ENCODE assay signal across 8 cellular contexts in the genomic region with DNA sequence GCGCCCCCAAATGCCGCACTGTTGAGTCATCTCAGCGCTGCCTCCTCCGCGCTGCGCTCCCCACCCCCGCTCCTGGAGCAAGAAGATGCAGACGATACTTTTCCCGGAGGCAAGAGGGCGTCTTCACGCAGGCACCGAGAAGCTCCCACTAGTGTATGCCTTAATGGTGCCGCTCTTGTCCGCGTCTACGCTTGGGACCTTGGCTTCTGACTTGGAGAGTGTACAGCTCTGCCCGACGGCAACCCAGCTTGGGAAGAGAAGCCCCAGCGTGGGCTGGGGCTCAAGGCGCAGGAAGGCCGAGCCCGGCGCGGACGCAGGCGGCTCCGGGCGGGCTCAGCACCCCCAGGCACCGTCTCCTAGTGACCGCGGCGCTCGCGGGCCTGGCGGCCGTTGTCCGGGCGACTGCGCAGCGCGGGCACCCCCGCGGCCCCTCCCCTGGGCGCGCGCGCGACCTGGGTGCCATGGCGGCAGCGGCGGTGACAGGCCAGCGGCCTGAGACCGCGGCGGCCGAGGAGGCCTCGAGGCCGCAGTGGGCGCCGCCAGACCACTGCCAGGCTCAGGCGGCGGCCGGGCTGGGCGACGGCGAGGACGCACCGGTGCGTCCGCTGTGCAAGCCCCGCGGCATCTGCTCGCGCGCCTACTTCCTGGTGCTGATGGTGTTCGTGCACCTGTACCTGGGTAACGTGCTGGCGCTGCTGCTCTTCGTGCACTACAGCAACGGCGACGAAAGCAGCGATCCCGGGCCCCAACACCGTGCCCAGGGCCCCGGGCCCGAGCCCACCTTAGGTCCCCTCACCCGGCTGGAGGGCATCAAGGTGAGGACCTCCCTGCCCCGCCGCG. TPM values are rescaled to one million over a fixed set of nuclear protein-coding genes. Genes with fewer than 3 reads are reported as not detected.
DNase-seq lines count a peak whose midpoint lies in the region; TF ChIP-seq lines count a peak whose summit lies in the region.

A gene with protein sequence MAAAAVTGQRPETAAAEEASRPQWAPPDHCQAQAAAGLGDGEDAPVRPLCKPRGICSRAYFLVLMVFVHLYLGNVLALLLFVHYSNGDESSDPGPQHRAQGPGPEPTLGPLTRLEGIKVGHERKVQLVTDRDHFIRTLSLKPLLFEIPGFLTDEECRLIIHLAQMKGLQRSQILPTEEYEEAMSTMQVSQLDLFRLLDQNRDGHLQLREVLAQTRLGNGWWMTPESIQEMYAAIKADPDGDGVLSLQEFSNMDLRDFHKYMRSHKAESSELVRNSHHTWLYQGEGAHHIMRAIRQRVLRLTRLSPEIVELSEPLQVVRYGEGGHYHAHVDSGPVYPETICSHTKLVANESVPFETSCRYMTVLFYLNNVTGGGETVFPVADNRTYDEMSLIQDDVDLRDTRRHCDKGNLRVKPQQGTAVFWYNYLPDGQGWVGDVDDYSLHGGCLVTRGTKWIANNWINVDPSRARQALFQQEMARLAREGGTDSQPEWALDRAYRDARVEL (plus strand): TSS at position 446 of the 840 bp plus-strand sequence. CDS start 16 bp downstream, at position 462.

- H3K27me3 Mint-ChIP-seq in stimulated activated naive CD8-positive, alpha-beta T cell treated with anti-CD3 and anti-CD28 coated beads, Interleukin-15, Interleukin-2, amounts not matched to agents 100 ng/mL and 50 ng/mL, for 24 hours: no peaks in the 10 kb centered on the region

- TF ChIP-seq EP300 in neural cell (conservative IDR thresholded peaks at IDR 0.05; ENCODE audit: poor library complexity, severe bottlenecking): peak; percentile 60

- peak; percentile 52 for TF ChIP-seq POLR2A in GM19193 (IDR thresholded peaks at IDR 0.05; ENCODE audit: extremely low read depth, insufficient read depth, insufficient read length)

- H3K36me3 Mint-ChIP-seq in stimulated activated naive CD8-positive, alpha-beta T cell treated with anti-CD3 and anti-CD28 coated beads, Interleukin-15, Interleukin-2, amounts not matched to agents 100 ng/mL and 50 ng/mL, for 24 hours (ENCODE audit: low read depth): peaks cover 11% of the 10 kb centered on the region

- peak; percentile 62 for TF ChIP-seq CTCF in BJ (IDR thresholded peaks at IDR 0.05; ENCODE audit: insufficient read depth, low read depth, low read length)
- TF ChIP-seq CTCF in HL-60 (IDR thresholded peaks at IDR 0.05; ENCODE audit: insufficient read depth, low read length): no peak
- peak; percentile 51 for TF ChIP-seq CTCF in fibroblast of pulmonary artery (IDR thresholded peaks at IDR 0.05; ENCODE audit: low read length, missing control alignments)
- peak; percentile 75 for TF ChIP-seq CTCF in neural cell (IDR thresholded peaks at IDR 0.05; ENCODE audit: poor library complexity, severe bottlenecking)

- peak; percentile 75 for DNase-seq in BJ (ENCODE audit: low read depth)
- DNase-seq in HL-60 (ENCODE audit: low read depth in 1 of 2, low spot score in 1 of 2): peak; percentile 77 to 81
- DNase-seq in RPMI8226: peak; percentile 85
- peak; percentile 60 for DNase-seq in activated effector memory CD4-positive, alpha-beta T cell treated with Interleukin-2 at 50 U/mL for 16 hours
- peak; percentile 95 for DNase-seq in fibroblast of pulmonary artery (ENCODE audit: low read depth)

- H3F3A ChIP-seq in neural cell (ENCODE audit: insufficient read depth, low read length, poor library complexity, severe bottlenecking): peaks cover 6% of the 10 kb centered on the region

- peak within 1 kb of the TSS; percentile 91 for H3K27ac Mint-ChIP-seq in stimulated activated naive CD8-positive, alpha-beta T cell treated with anti-CD3 and anti-CD28 coated beads, Interleukin-15, Interleukin-2, amounts not matched to agents 100 ng/mL and 50 ng/mL, for 24 hours

- no peaks in the 10 kb centered on the region for H3K9me3 Mint-ChIP-seq in stimulated activated naive CD8-positive, alpha-beta T cell treated with anti-CD3 and anti-CD28 coated beads, Interleukin-15, Interleukin-2, amounts not matched to agents 100 ng/mL and 50 ng/mL, for 24 hours

- H3K4me3 Mint-ChIP-seq in stimulated activated naive CD8-positive, alpha-beta T cell treated with anti-CD3 and anti-CD28 coated beads, Interleukin-15, Interleukin-2, amounts not matched to agents 100 ng/mL and 50 ng/mL, for 24 hours: peak within 1 kb of the TSS; percentile 90

- H3K9me3 ChIP-seq in neural cell (ENCODE audit: low read length): no peaks in the 10 kb centered on the region

- peaks cover 6% of the 10 kb centered on the region for H3K36me3 ChIP-seq in BJ (ENCODE audit: control insufficient read depth, insufficient read depth, low read length)
- H3K36me3 ChIP-seq in neural cell (ENCODE audit: insufficient read depth, low read length): no peaks in the 10 kb centered on the region

- no peaks in the 10 kb centered on the region for H3K9me2 ChIP-seq in neural cell (ENCODE audit: insufficient read depth, low read length)

- TF ChIP-seq RAD21 in neural cell (conservative IDR thresholded peaks at IDR 0.05): peak; percentile 57

- H3K79me2 ChIP-seq in neural cell (replicated peaks; ENCODE audit: insufficient read depth, low read length): peaks cover 16% of the 10 kb centered on the region

- POLR2A ChIA-PET in BJ (lab: Charles Lee): interaction anchor here (1.0 to 1.3 kb wide), 3 partner anchors 17 to 40 kb away, joined by 3 to 9 read pairs (median 6); a partner anchor contains a TSS

- CTCF ChIA-PET in BJ (lab: Yijun Ruan, JAX): interaction anchor here (0.6 to 5.7 kb wide), 9 partner anchors 16 to 458 kb away, joined by 3 to 60 read pairs (median 6); a partner anchor contains a TSS

- H3K9ac ChIP-seq in neural cell (ENCODE audit: low read length): peak within 1 kb of the TSS; percentile 79

- H4K20me1 ChIP-seq in neural cell (ENCODE audit: insufficient read depth): no peaks in the 10 kb centered on the region

- no peaks in the 10 kb centered on the region for H3K27me3 ChIP-seq in BJ (ENCODE audit: control insufficient read depth, insufficient read depth, low read length)
- H3K27me3 ChIP-seq in HL-60 (ENCODE audit: insufficient read depth, poor library complexity, severe bottlenecking): no peaks in the 10 kb centered on the region
- no peaks in the 10 kb centered on the region for H3K27me3 ChIP-seq in neural cell (ENCODE audit: insufficient read depth, low read depth, low read length)

- peaks cover 50% of the 10 kb centered on the region for H3K4me1 Mint-ChIP-seq in stimulated activated naive CD8-positive, alpha-beta T cell treated with anti-CD3 and anti-CD28 coated beads, Interleukin-15, Interleukin-2, amounts not matched to agents 100 ng/mL and 50 ng/mL, for 24 hours (ENCODE audit: low read depth)

- H3K27ac ChIP-seq in HL-60 (replicated peaks) (peak within 1 kb of the TSS; percentile 74), neural cell (ENCODE audit: low read length) (peak within 1 kb of the TSS; percentile 92)

- peak within 1 kb of the TSS; percentile 43 for H2AFZ ChIP-seq in neural cell (ENCODE audit: low read depth, low read length)

- H3K4me2 ChIP-seq in neural cell (ENCODE audit: low read length): peak within 1 kb of the TSS; percentile 75

- H3K4me3 ChIP-seq in BJ (ENCODE audit: low read depth, low read length) (peak within 1 kb of the TSS; percentile 88), HL-60 (replicated peaks; ENCODE audit: insufficient read depth, low read length) (peak within 1 kb of the TSS; percentile 68), fibroblast of pulmonary artery (replicated peaks; ENCODE audit: low read depth, low read length) (peak within 1 kb of the TSS; percentile 69), neural cell (ENCODE audit: low read length) (peak within 1 kb of the TSS; percentile 83)

TF ChIP-seq in neural cell, 6 proteins besides CTCF, POLR2A, EP300 and RAD21:
- TF ChIP-seq POLR2AphosphoS5 (IDR thresholded peaks at IDR 0.05) (peak; percentile 81), MXI1 (conservative IDR thresholded peaks at IDR 0.05; ENCODE audit: poor library complexity, severe bottlenecking) (peak; percentile 59), TAF1 (IDR thresholded peaks at IDR 0.05; ENCODE audit: low read depth) (no peak), EZH2 (IDR thresholded peaks at IDR 0.05; ENCODE audit: borderline replicate concordance, insufficient read depth, low read length, poor library complexity, severe bottlenecking) (no peak), SMC3 (conservative IDR thresholded peaks at IDR 0.05; ENCODE audit: poor library complexity) (peak; percentile 61)
- TF ChIP-seq, protein P1, sequence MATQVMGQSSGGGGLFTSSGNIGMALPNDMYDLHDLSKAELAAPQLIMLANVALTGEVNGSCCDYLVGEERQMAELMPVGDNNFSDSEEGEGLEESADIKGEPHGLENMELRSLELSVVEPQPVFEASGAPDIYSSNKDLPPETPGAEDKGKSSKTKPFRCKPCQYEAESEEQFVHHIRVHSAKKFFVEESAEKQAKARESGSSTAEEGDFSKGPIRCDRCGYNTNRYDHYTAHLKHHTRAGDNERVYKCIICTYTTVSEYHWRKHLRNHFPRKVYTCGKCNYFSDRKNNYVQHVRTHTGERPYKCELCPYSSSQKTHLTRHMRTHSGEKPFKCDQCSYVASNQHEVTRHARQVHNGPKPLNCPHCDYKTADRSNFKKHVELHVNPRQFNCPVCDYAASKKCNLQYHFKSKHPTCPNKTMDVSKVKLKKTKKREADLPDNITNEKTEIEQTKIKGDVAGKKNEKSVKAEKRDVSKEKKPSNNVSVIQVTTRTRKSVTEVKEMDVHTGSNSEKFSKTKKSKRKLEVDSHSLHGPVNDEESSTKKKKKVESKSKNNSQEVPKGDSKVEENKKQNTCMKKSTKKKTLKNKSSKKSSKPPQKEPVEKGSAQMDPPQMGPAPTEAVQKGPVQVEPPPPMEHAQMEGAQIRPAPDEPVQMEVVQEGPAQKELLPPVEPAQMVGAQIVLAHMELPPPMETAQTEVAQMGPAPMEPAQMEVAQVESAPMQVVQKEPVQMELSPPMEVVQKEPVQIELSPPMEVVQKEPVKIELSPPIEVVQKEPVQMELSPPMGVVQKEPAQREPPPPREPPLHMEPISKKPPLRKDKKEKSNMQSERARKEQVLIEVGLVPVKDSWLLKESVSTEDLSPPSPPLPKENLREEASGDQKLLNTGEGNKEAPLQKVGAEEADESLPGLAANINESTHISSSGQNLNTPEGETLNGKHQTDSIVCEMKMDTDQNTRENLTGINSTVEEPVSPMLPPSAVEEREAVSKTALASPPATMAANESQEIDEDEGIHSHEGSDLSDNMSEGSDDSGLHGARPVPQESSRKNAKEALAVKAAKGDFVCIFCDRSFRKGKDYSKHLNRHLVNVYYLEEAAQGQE (IDR thresholded peaks at IDR 0.05; ENCODE audit: borderline replicate concordance): peak; percentile 75
TF ChIP-seq in neural cell: peak in this region for 4.

RNA-seq across cellular contexts. Expression of the gene that starts here (rescaled TPM):
- polyA plus RNA-seq in BJ (2011; rRNA removed) (25.8 and 38.4 TPM in 2 replicates), neural cell (97.3 and 111 TPM in 2 replicates)
- 18.6 and 28.6 TPM in 2 replicates for polyA minus RNA-seq in BJ (2011; rRNA and poly(A)+ RNA removed)
- 49.3 and 58.4 TPM in 2 replicates for polyA minus RNA-seq in neural cell

Comparison
In these comparisons a context has a peak if more than half of its experiments do, and no peak if none do; other contexts are left out.
1. Peak in every context shown above with its lines: DNase-seq, H3K4me3 ChIP-seq and H3K27ac ChIP-seq.